ENCODE assay signal across 8 cellular contexts in genomic region chr16:30649725-30650368, GRCh38. TPM values are rescaled to one million over a fixed set of nuclear protein-coding genes. Genes with fewer than 3 reads are reported as not detected.
A peak's percentile ranks its signal among the peaks of the same experiment; 100 is the strongest.
DNase-seq lines count a peak whose midpoint lies in the region; ATAC-seq, FAIRE-seq and TF ChIP-seq lines count a peak whose summit lies in the region.

No MANE protein-coding gene starts in this region.

- no peaks in the 10 kb centered on the region for H3K9me1 ChIP-seq in K562 (ENCODE audit: control insufficient read depth, insufficient read depth, low read length)

- TF ChIP-seq EP300 in K562 (IDR thresholded peaks at IDR 0.05; ENCODE audit: low read length) (no peak), transverse colon (IDR thresholded peaks at IDR 0.05; ENCODE audit: low read depth) (no peak)

- peak overlapping the region; percentile 74; the same call in 1 of the 2 replicates for H3K27ac ChIP-seq in KMS-11
- H3K27ac ChIP-seq in K562 (ENCODE audit: extremely low read depth, low read depth, low read length) = peak overlapping the region; percentile 86
- H3K27ac ChIP-seq in transverse colon = peak overlapping the region; percentile 97 to 100 (median 98)

- FAIRE-seq in K562 (lab: Jason Lieb, UNC) = no peak

- BruUV-seq in Calu3 (replicated peaks; lab: Mats Ljungman, UMichigan) = no TSS peak
- BruUV-seq in K562 (replicated peaks; lab: Mats Ljungman, UMichigan) = TSS peak; percentile 79

- H4K20me1 ChIP-seq in KMS-11 (ENCODE audit: insufficient read depth) (no peaks in the 10 kb centered on the region), K562 (replicated peaks; ENCODE audit: control insufficient read depth, insufficient read depth, low read length) (no peaks in the 10 kb centered on the region)

- no peaks in the 10 kb centered on the region; the same call in 1 of the 2 replicates for H3K9me3 ChIP-seq in K562 (replicated peaks; ENCODE audit: control insufficient read depth, insufficient read depth, low read depth, low read length)
- no peaks in the 10 kb centered on the region for H3K9me3 ChIP-seq in transverse colon

- H3K36me3 ChIP-seq in KMS-11 (ENCODE audit: insufficient read depth) = no peaks in the 10 kb centered on the region
- peaks cover 25% of the 10 kb centered on the region for H3K36me3 ChIP-seq in K562 (ENCODE audit: control insufficient read depth, insufficient read depth, low read length)
- H3K36me3 ChIP-seq in transverse colon = peaks cover 0 to 20% (median 1%) of the 10 kb centered on the region in 4 donors

- peaks cover 33% of the 10 kb centered on the region for H3K36me3 Mint-ChIP-seq in Calu3 (ENCODE audit: insufficient read depth, unreplicated experiment)
- peaks cover 7% of the 10 kb centered on the region for H3K36me3 Mint-ChIP-seq in memory B cell

- H3K27ac Mint-ChIP-seq in Calu3 (ENCODE audit: unreplicated experiment) = peak overlapping the region; percentile 94
- H3K27ac Mint-ChIP-seq in memory B cell = peak overlapping the region; percentile 95

- intact Hi-C loops in Calu3 (cut with micrococcal nuclease; ENCODE audit: unreplicated experiment) = no loop called here
- intact Hi-C loops in K562 (cut with micrococcal nuclease) = loop anchor here (10.0 kb wide), 3 partner anchors 165 to 585 kb away; partner anchors contain the start of genes ALDOA, TBX6 and YPEL3
- intact Hi-C loops in transverse colon (cut with DNase I; ENCODE audit: low total_unique reads) = no loop called here

- H3K27me3 Mint-ChIP-seq in Calu3 (ENCODE audit: unreplicated experiment) (no peaks in the 10 kb centered on the region), memory B cell (no peaks in the 10 kb centered on the region)

- WGBS in K562 (ENCODE audit: insufficient coverage, low coverage, missing lambda C conversion rate) = 80% methylated on average over 14 of the region's 22 CpGs
- 52 to 68% methylated on average over 3 to 22 of the region's 22 CpGs for WGBS in transverse colon (ENCODE audit: low coverage in 1 of 2), 2 donors

- in situ Hi-C loops in K562 (cut with MboI) (loop anchor here (25.0 kb wide), 2 partner anchors 438 to 1188 kb away; partner anchors contain the start of genes BOLA2, SLX1B and SULT1A4), transverse colon (cut with MboI; ENCODE audit: low pct_ligation_motif_present in 1 of 4, low pct_unique_long_range_greater_than_20kb in 1 of 4, low sequenced_read_pairs in 3 of 4) (loop anchor here in 1 of 4 donors (10.0 to 25.0 kb wide), 2 partner anchors 45 to 563 kb away; partner anchors contain the start of genes PPP4C, SRCAP, TBX6 and YPEL3)

- TF ChIP-seq CTCF in Calu3 (IDR thresholded peaks at IDR 0.05; ENCODE audit: unreplicated experiment) (no peak), KMS-11 (conservative IDR thresholded peaks at IDR 0.05; ENCODE audit: low read depth, low read length) (no peak), K562 (IDR thresholded peaks at IDR 0.05 in 2 of 3, conservative IDR thresholded peaks at IDR 0.05 in 1 of 3; ENCODE audit: insufficient read depth in 2 of 3, low read depth in 1 of 3, low read length in 3 of 3) (0 out of 6 replicates have a peak, but pooled peaks of 1 of the 3 experiments have one; percentile 2), transverse colon (IDR thresholded peaks at IDR 0.05) (no peak), omental fat pad (IDR thresholded peaks at IDR 0.05) (no peak)

- DNase-seq in Calu3 (no peak), K562 (ENCODE audit: extremely low read depth in 1 of 4, low spot score in 3 of 4) (no peak), memory B cell (ENCODE audit: low spot score in 2 of 2) (no peak), transverse colon (no peak), SHP77 (lab: John Stamatoyannopoulos, UW) (no peak), omental fat pad (ENCODE audit: low spot score) (no peak)

- no peak for ATAC-seq in K562
- ATAC-seq in memory B cell (ENCODE audit: low read depth) = no peak
- no peak for ATAC-seq in omental fat pad (ENCODE audit: low FRiP score)
- ATAC-seq in GM19467 (IDR thresholded peaks at IDR 0.05; ENCODE audit: unreplicated experiment) = no peak

- no peak for TF ChIP-seq RAD21 in K562 (CRISPR knock-in tag; conservative IDR thresholded peaks at IDR 0.05 in 1 of 2, IDR thresholded peaks at IDR 0.05 in 1 of 2)

- peaks cover 55% of the 10 kb centered on the region for H3K4me1 ChIP-seq in KMS-11 (ENCODE audit: low read depth, poor library complexity, severe bottlenecking)
- H3K4me1 ChIP-seq in K562 (replicated peaks in 1 of 2; ENCODE audit: control insufficient read depth in 2 of 2, insufficient read depth in 2 of 2, low read length in 2 of 2) = peaks cover 12 to 40% of the 10 kb centered on the region in 2 experiments; a peak in 4 of 5 replicates
- H3K4me1 ChIP-seq in transverse colon = peaks cover 4 to 22% (median 17%) of the 10 kb centered on the region in 4 donors

- H3K27me3 ChIP-seq in KMS-11 (ENCODE audit: insufficient read depth, low read depth) (no peaks in the 10 kb centered on the region), K562 (ENCODE audit: control insufficient read depth in 2 of 2, insufficient read depth in 2 of 2, low read length in 2 of 2) (no peaks in the 10 kb centered on the region), transverse colon (no peaks in the 10 kb centered on the region)

- POLR2A ChIA-PET in K562 (lab: Yijun Ruan, JAX) = interaction anchor here (0.6 to 3.2 kb wide), 9 partner anchors 9 to 279 kb away, joined by 3 to 10 read pairs (median 4); partner anchors contain the start of genes DCTPP1, FBRS, TBC1D10B and ZNF688

- H3K4me3 ChIP-seq in KMS-11 (IDR thresholded peaks at IDR 0.05; ENCODE audit: insufficient read depth, low read depth, low read length) (no peak overlapping the region), K562 (no peak overlapping the region), transverse colon (peak overlapping the region; percentile 19 to 97 (median 80))

- CTCF ChIA-PET in Calu3 (lab: Charles Lee) = interaction anchor here (0.6 to 1.7 kb wide), 13 partner anchors 8 to 860 kb away, joined by 3 to 8 read pairs (median 4); partner anchors contain the start of genes DCTPP1, ZNF48 and ZNF689
- CTCF ChIA-PET in K562 (lab: Yijun Ruan, JAX; ENCODE audit: low intra/inter-chr PET ratio) = no interaction called here

- H3K4me2 ChIP-seq in KMS-11 (peak overlapping the region; percentile 7; the same call in 1 of the 2 replicates), K562 (ENCODE audit: insufficient read depth, low read length) (peak overlapping the region; percentile 63)

- peak overlapping the region; percentile 96 for H3K4me3 Mint-ChIP-seq in Calu3 (ENCODE audit: low read depth, unreplicated experiment)
- H3K4me3 Mint-ChIP-seq in memory B cell = peak overlapping the region; percentile 97

- H3K79me2 ChIP-seq in KMS-11 (ENCODE audit: insufficient read depth, low read depth) (no peaks in the 10 kb centered on the region), K562 (ENCODE audit: control insufficient read depth, insufficient read depth, low read length) (peaks cover 18% of the 10 kb centered on the region)

- no peaks in the 10 kb centered on the region for H3K9me3 Mint-ChIP-seq in Calu3 (ENCODE audit: low read depth, unreplicated experiment)
- no peaks in the 10 kb centered on the region for H3K9me3 Mint-ChIP-seq in memory B cell

- H3K4me1 Mint-ChIP-seq in Calu3 (ENCODE audit: low read depth, unreplicated experiment) (peaks cover 12% of the 10 kb centered on the region), memory B cell (peaks cover 15% of the 10 kb centered on the region)

- H3K9ac ChIP-seq in KMS-11 = peak overlapping the region; percentile 84; the same call in 1 of the 2 replicates
- peak overlapping the region in 1 of 2 experiments; percentile 45; a peak in 1 of 4 replicates for H3K9ac ChIP-seq in K562 (ENCODE audit: insufficient read depth in 1 of 2, low read depth in 2 of 2, low read length in 2 of 2)

- TF ChIP-seq POLR2A in K562 (conservative IDR thresholded peaks at IDR 0.05) (no peak), transverse colon (IDR thresholded peaks at IDR 0.05) (no peak)

- peak overlapping the region; percentile 80 for H2AFZ ChIP-seq in KMS-11 (ENCODE audit: low read depth)
- peak overlapping the region; percentile 99 for H2AFZ ChIP-seq in K562 (ENCODE audit: low read depth, low read length)

RNA-seq across cellular contexts. Expression of gene PRR14, which starts 0.9 kb away (rescaled TPM):
- total RNA-seq in Calu3 (2022) (47.4 and 59.4 TPM in 2 replicates), K562 (2014; rRNA removed) (15.6 and 20.2 TPM in 2 replicates), K562 (2014; rRNA removed; fragmentation: Illumina TruSeq; extraction: Trizol) (6.5 and 6.8 TPM in 2 replicates), K562 (2015; rRNA removed; fragmentation: Illumina TruSeq; extraction: Trizol) (11.5 and 12.5 TPM in 2 replicates), K562 (2021) (62.1 and 63.1 TPM in 2 replicates), transverse colon (100 to 1,000 TPM in 2 of 4 donors, 10 to 100 TPM in 2; 42.9 to 154 (median 85.5) TPM), omental fat pad (10 to 100 TPM; 12.7 to 50.4 (median 17.6) TPM)
- 27.0 and 46.3 TPM in 2 replicates for total RNA-seq in K562 (2011; cell fraction: chromatin; rRNA removed; ENCODE audit: low replicate concordance)
- 23.7 and 30.5 TPM in 2 replicates for total RNA-seq in K562 (2011; cell fraction: nucleolus; rRNA removed)
- total RNA-seq in K562 (2011; cell fraction: nucleoplasm; rRNA removed) = 29.4 and 33.8 TPM in 2 replicates
- polyA plus RNA-seq in K562 (2011; rRNA removed) (10.0 and 13.0 TPM in 2 replicates), K562 (2014; fragmentation: Illumina TruSeq; extraction: Trizol) (23.8 and 38.3 TPM in 2 replicates), K562 (2014; fragmentation: Nextera tagmentation; extraction: Ambion mirVana) (1 to 10 TPM; 2.2 to 2.3 TPM), K562 (2014; rRNA removed) (20.5 and 26.7 TPM in 2 replicates)
- polyA plus RNA-seq in K562 (2011; cell fraction: cytosol; rRNA removed) = 6.7 and 10.3 TPM in 2 replicates
- polyA plus RNA-seq in K562 (2011; cell fraction: nucleus; rRNA removed) = 58.6 and 70.0 TPM in 2 replicates
- 29.3 and 46.6 TPM in 2 replicates for polyA plus RNA-seq in K562 (2012)
- 3.1 and 4.4 TPM in 2 replicates for polyA minus RNA-seq in K562 (2011; rRNA and poly(A)+ RNA removed)
- polyA minus RNA-seq in K562 (2011; cell fraction: cytosol; rRNA and poly(A)+ RNA removed) = 7.0 and 17.7 TPM in 2 replicates
- 14.7 and 23.4 TPM in 2 replicates for polyA minus RNA-seq in K562 (2011; cell fraction: nucleus; rRNA and poly(A)+ RNA removed)

RNA-seq across cellular contexts. Expression of gene FBRS, which starts 8.4 kb away (rescaled TPM):
- 113 and 114 TPM in 2 replicates for total RNA-seq in Calu3 (2022)
- 93.9 and 185 TPM in 2 replicates for total RNA-seq in K562 (2011; cell fraction: chromatin; rRNA removed; ENCODE audit: low replicate concordance)
- total RNA-seq in K562 (2011; cell fraction: nucleolus; rRNA removed) = 89.2 and 107 TPM in 2 replicates
- 100 and 120 TPM in 2 replicates for total RNA-seq in K562 (2011; cell fraction: nucleoplasm; rRNA removed)
- total RNA-seq in K562 (2014; rRNA removed) = 13.1 and 19.0 TPM in 2 replicates
- 6.9 and 8.1 TPM in 2 replicates for total RNA-seq in K562 (2014; rRNA removed; fragmentation: Illumina TruSeq; extraction: Trizol)
- 15.6 and 17.9 TPM in 2 replicates for total RNA-seq in K562 (2015; rRNA removed; fragmentation: Illumina TruSeq; extraction: Trizol)
- total RNA-seq in K562 (2021) = 50.1 and 59.5 TPM in 2 replicates
- polyA plus RNA-seq in K562 (2011; rRNA removed) = 5.4 and 11.8 TPM in 2 replicates
- polyA plus RNA-seq in K562 (2011; cell fraction: cytosol; rRNA removed) = 4.5 and 5.9 TPM in 2 replicates
- polyA plus RNA-seq in K562 (2011; cell fraction: nucleus; rRNA removed) = 95.4 and 113 TPM in 2 replicates
- polyA plus RNA-seq in K562 (2012) = 30.9 and 42.6 TPM in 2 replicates
- 21.7 and 32.6 TPM in 2 replicates for polyA plus RNA-seq in K562 (2014; fragmentation: Illumina TruSeq; extraction: Trizol)
- under 1 TPM; 0.32 to 0.46 TPM for polyA plus RNA-seq in K562 (2014; fragmentation: Nextera tagmentation; extraction: Ambion mirVana)
- 21.9 and 25.1 TPM in 2 replicates for polyA plus RNA-seq in K562 (2014; rRNA removed)
- 9.1 and 10.0 TPM in 2 replicates for polyA minus RNA-seq in K562 (2011; rRNA and poly(A)+ RNA removed)
- polyA minus RNA-seq in K562 (2011; cell fraction: cytosol; rRNA and poly(A)+ RNA removed) = 10.9 and 11.7 TPM in 2 replicates
- polyA minus RNA-seq in K562 (2011; cell fraction: nucleus; rRNA and poly(A)+ RNA removed) = 49.8 and 67.5 TPM in 2 replicates
- 100 to 1,000 TPM in 1 of 4 donors, 10 to 100 TPM in 3; 54.6 to 114 (median 73.1) TPM for total RNA-seq in transverse colon
- total RNA-seq in omental fat pad = 10 to 100 TPM; 15.4 to 49.7 (median 23.4) TPM

RNA-seq across cellular contexts. Expression of gene ZNF689, which starts 39.7 kb away (rescaled TPM):
- total RNA-seq in Calu3 (2022) (10.4 and 14.1 TPM in 2 replicates), K562 (2014; rRNA removed) (11.4 and 14.6 TPM in 2 replicates), K562 (2014; rRNA removed; fragmentation: Illumina TruSeq; extraction: Trizol) (8.4 and 8.7 TPM in 2 replicates), K562 (2015; rRNA removed; fragmentation: Illumina TruSeq; extraction: Trizol) (12.0 and 12.1 TPM in 2 replicates), K562 (2021) (15.4 and 16.9 TPM in 2 replicates), transverse colon (10 to 100 TPM in 1 of 4 donors, 1 to 10 TPM in 3; 3.4 to 77.1 (median 8.1) TPM), omental fat pad (1 to 10 TPM; 5.5 to 9.5 (median 7.0) TPM)
- 6.2 and 13.7 TPM in 2 replicates for total RNA-seq in K562 (2011; cell fraction: chromatin; rRNA removed; ENCODE audit: low replicate concordance)
- total RNA-seq in K562 (2011; cell fraction: nucleolus; rRNA removed) = 11.6 and 16.5 TPM in 2 replicates
- total RNA-seq in K562 (2011; cell fraction: nucleoplasm; rRNA removed) = 7.8 and 9.5 TPM in 2 replicates
- polyA plus RNA-seq in K562 (2011; rRNA removed) (8.0 and 9.6 TPM in 2 replicates), K562 (2014; fragmentation: Illumina TruSeq; extraction: Trizol) (11.6 and 12.3 TPM in 2 replicates), K562 (2014; fragmentation: Nextera tagmentation; extraction: Ambion mirVana) (1 to 10 TPM; 5.4 to 5.7 TPM), K562 (2014; rRNA removed) (10.2 and 10.8 TPM in 2 replicates)
- polyA plus RNA-seq in K562 (2011; cell fraction: cytosol; rRNA removed) = 8.9 and 19.1 TPM in 2 replicates
- 8.3 and 9.8 TPM in 2 replicates for polyA plus RNA-seq in K562 (2011; cell fraction: nucleus; rRNA removed)
- 7.8 and 9.0 TPM in 2 replicates for polyA plus RNA-seq in K562 (2012)
- polyA minus RNA-seq in K562 (2011; rRNA and poly(A)+ RNA removed) = 8.2 and 10.0 TPM in 2 replicates
- polyA minus RNA-seq in K562 (2011; cell fraction: cytosol; rRNA and poly(A)+ RNA removed) = 11.1 TPM in 2 replicates
- 7.8 and 8.9 TPM in 2 replicates for polyA minus RNA-seq in K562 (2011; cell fraction: nucleus; rRNA and poly(A)+ RNA removed)

RNA-seq across cellular contexts. Expression of gene SRCAP, which starts 49.1 kb away (rescaled TPM):
- total RNA-seq in Calu3 (2022) (84.6 and 90.8 TPM in 2 replicates), K562 (2014; rRNA removed) (16.0 and 16.3 TPM in 2 replicates), K562 (2014; rRNA removed; fragmentation: Illumina TruSeq; extraction: Trizol) (3.5 and 3.7 TPM in 2 replicates), K562 (2015; rRNA removed; fragmentation: Illumina TruSeq; extraction: Trizol) (5.8 and 7.9 TPM in 2 replicates), K562 (2021) (58.9 and 62.6 TPM in 2 replicates), transverse colon (100 to 1,000 TPM in 1 of 4 donors, 10 to 100 TPM in 3; 43.8 to 135 (median 71.3) TPM), omental fat pad (10 to 100 TPM; 15.9 to 40.4 (median 30.0) TPM)
- total RNA-seq in K562 (2011; cell fraction: chromatin; rRNA removed; ENCODE audit: low replicate concordance) = 89.8 and 132 TPM in 2 replicates
- 44.6 and 46.2 TPM in 2 replicates for total RNA-seq in K562 (2011; cell fraction: nucleolus; rRNA removed)
- 58.6 and 74.8 TPM in 2 replicates for total RNA-seq in K562 (2011; cell fraction: nucleoplasm; rRNA removed)
- polyA plus RNA-seq in K562 (2011; rRNA removed) (2.2 and 6.4 TPM in 2 replicates), K562 (2014; fragmentation: Illumina TruSeq; extraction: Trizol) (14.9 and 21.0 TPM in 2 replicates), K562 (2014; fragmentation: Nextera tagmentation; extraction: Ambion mirVana) (under 1 TPM; 0.21 to 0.53 TPM), K562 (2014; rRNA removed) (11.4 and 17.0 TPM in 2 replicates)
- polyA plus RNA-seq in K562 (2011; cell fraction: cytosol; rRNA removed) = 1.9 and 3.2 TPM in 2 replicates
- polyA plus RNA-seq in K562 (2011; cell fraction: nucleus; rRNA removed) = 18.6 and 29.8 TPM in 2 replicates
- 16.6 and 25.8 TPM in 2 replicates for polyA plus RNA-seq in K562 (2012)
- 11.0 and 11.9 TPM in 2 replicates for polyA minus RNA-seq in K562 (2011; rRNA and poly(A)+ RNA removed)
- polyA minus RNA-seq in K562 (2011; cell fraction: cytosol; rRNA and poly(A)+ RNA removed) = 21.7 and 27.4 TPM in 2 replicates
- 17.2 and 20.0 TPM in 2 replicates for polyA minus RNA-seq in K562 (2011; cell fraction: nucleus; rRNA and poly(A)+ RNA removed)

Comparison
In these comparisons a context has a peak if more than half of its experiments do, and no peak if none do; other contexts are left out.
1. H3K4me3 ChIP-seq: peak in transverse colon (4 of 4); none in KMS-11 (single experiment) and K562 (single experiment).
2. Peak in every context shown above with its lines, with median percentiles within 50 percentile points of each other: H3K27ac ChIP-seq.